1 cellular context compared by ENCODE assay signal in genomic region chr1:93909146-93910050, GRCh38.
TF ChIP-seq lines count a peak whose summit lies in the region.

Gene GCLM, minus strand, starts transcription at chr1:93909430. Its CDS starts 267 bp downstream, at chr1:93909163.

TF ChIP-seq in H1, 55 proteins besides CTCF, POLR2A, EP300 and RAD21 (continued from another document):
- TF ChIP-seq SP1 (IDR thresholded peaks at IDR 0.05; ENCODE audit: low read depth, low read length) (peak; percentile 24; the same call in 1 of the 2 replicates), HDAC2 (IDR thresholded peaks at IDR 0.05; ENCODE audit: borderline replicate concordance in 1 of 2, low read depth in 2 of 2, low read length in 2 of 2) (peak; percentile 2 to 88; a peak in 2 of 4 replicates), MAX (IDR thresholded peaks at IDR 0.05) (peak; percentile 88), CREB1 (IDR thresholded peaks at IDR 0.05) (peak; percentile 68; the same call in 1 of the 2 replicates), PHF8 (conservative IDR thresholded peaks at IDR 0.05; ENCODE audit: low read depth, low read length) (peak; percentile 57; the same call in 1 of the 2 replicates), ATF2 (IDR thresholded peaks at IDR 0.05; ENCODE audit: low read length) (no peak), CHD1 (IDR thresholded peaks at IDR 0.05; ENCODE audit: low read depth, low read length) (no peak), NRF1 (IDR thresholded peaks at IDR 0.05; ENCODE audit: low read depth, low read length) (no peak), BACH1 (IDR thresholded peaks at IDR 0.05; ENCODE audit: low read length) (peak; percentile 100), SRF (IDR thresholded peaks at IDR 0.05; ENCODE audit: low read depth, low read length) (no peak), EGR1 (IDR thresholded peaks at IDR 0.05; ENCODE audit: borderline replicate concordance, low read depth, low read length) (peak; percentile 88; the same call in 1 of the 2 replicates), POU5F1 (IDR thresholded peaks at IDR 0.05; ENCODE audit: low read depth, low read length) (no peak), SIN3A (conservative IDR thresholded peaks at IDR 0.05 in 1 of 2, IDR thresholded peaks at IDR 0.05 in 1 of 2; ENCODE audit: low read depth in 1 of 2, low read length in 2 of 2) (peak in 1 of 2 experiments; percentile 81; a peak in 1 of 4 replicates), RXRA (IDR thresholded peaks at IDR 0.05; ENCODE audit: insufficient read depth, low read depth, low read length) (no peak), YY1 (IDR thresholded peaks at IDR 0.05; ENCODE audit: low read depth, low read length) (peak; percentile 36; the same call in 1 of the 2 replicates), ATF3 (IDR thresholded peaks at IDR 0.05; ENCODE audit: insufficient read depth, low read depth, low read length) (peak; percentile 6; the same call in 1 of the 2 replicates), TAF1 (IDR thresholded peaks at IDR 0.05; ENCODE audit: low read depth, low read length) (peak; percentile 74), RBBP5 (IDR thresholded peaks at IDR 0.05; ENCODE audit: borderline replicate concordance, low read depth, low read length) (peak; percentile 90; the same call in 1 of the 2 replicates), RNF2 (IDR thresholded peaks at IDR 0.05; ENCODE audit: borderline replicate concordance, low read depth, low read length, missing control alignments, poor library complexity, severe bottlenecking) (no peak), FOSL1 (IDR thresholded peaks at IDR 0.05; ENCODE audit: insufficient read depth, low read depth, low read length) (no peak), CBX8 (IDR thresholded peaks at IDR 0.05; ENCODE audit: borderline replicate concordance, low read depth, low read length) (no peak), NANOG (IDR thresholded peaks at IDR 0.05; ENCODE audit: insufficient read depth, low read depth, low read length, poor library complexity, severe bottlenecking) (no peak), TAF7 (optimal IDR thresholded peaks at IDR 0.05; ENCODE audit: borderline replicate concordance, low read depth, low read length) (peak; percentile 55), CTBP2 (IDR thresholded peaks at IDR 0.05; ENCODE audit: borderline replicate concordance, insufficient read depth, insufficient read length, low read length) (no peak), CHD7 (IDR thresholded peaks at IDR 0.05; ENCODE audit: insufficient replicate concordance, low read length) (no peak), TBP (IDR thresholded peaks at IDR 0.05; ENCODE audit: low read depth, low read length) (peak; percentile 65), TEAD4 (IDR thresholded peaks at IDR 0.05; ENCODE audit: low read depth, low read length) (peak; percentile 67), JUN (IDR thresholded peaks at IDR 0.05; ENCODE audit: low read depth, low read length) (no peak), KDM4A (IDR thresholded peaks at IDR 0.05; ENCODE audit: low read depth, low read length, severe bottlenecking) (peak; percentile 62), ASH2L (IDR thresholded peaks at IDR 0.05; ENCODE audit: low read length) (no peak), SP4 (IDR thresholded peaks at IDR 0.05; ENCODE audit: low read length) (no peak), CHD2 (IDR thresholded peaks at IDR 0.05; ENCODE audit: low read length) (no peak), BRCA1 (IDR thresholded peaks at IDR 0.05; ENCODE audit: low read depth, low read length) (no peak)
